Comparison of ENCODE assay signal across 8 cellular contexts in the genomic region with DNA sequence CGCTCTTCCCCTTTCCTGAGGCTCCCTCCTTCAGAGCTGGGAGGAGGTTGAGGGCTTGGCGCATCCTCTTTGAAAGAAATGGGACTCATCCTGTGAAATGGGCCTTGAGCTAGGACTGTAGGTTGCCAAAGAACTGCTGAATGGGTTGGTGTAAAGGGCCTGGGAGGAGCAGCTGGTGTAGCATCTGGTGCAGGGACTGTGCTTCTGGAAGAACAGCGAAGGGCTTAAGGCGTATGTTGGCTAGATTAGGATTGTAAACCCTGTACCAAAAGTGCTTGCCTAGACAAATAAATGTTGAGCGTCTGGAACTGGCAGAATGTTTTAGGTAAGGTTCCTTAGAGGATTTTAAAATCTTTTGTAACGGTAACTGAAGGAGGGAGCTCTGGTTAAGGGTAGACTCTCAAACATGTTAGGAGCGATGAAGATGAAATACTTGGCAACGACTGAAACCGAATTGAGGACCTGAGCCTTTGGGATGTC. TPM values are rescaled to one million over a fixed set of nuclear protein-coding genes. Genes with fewer than 3 reads are reported as not detected.
DNase-seq lines count a peak whose midpoint lies in the region; ATAC-seq and TF ChIP-seq lines count a peak whose summit lies in the region.

No MANE protein-coding gene starts in this region.

- H3K27ac ChIP-seq in KMS-11 = peak overlapping the region; percentile 97
- H3K27ac ChIP-seq in gastrocnemius medialis = peak overlapping the region; percentile 83 to 99 (median 97)

- ATAC-seq in GM21619 (IDR thresholded peaks at IDR 0.05; ENCODE audit: unreplicated experiment) (peak; percentile 27), left ventricle myocardium superior (peak; percentile 13), gastrocnemius medialis (peak; percentile 26 to 33)
- ATAC-seq in activated T-helper 17 cell treated with anti-CD3 and anti-CD28 coated beads, Interleukin-2, amount 50 U/mL, for 72 hours (replicated peaks) = peak; percentile 7

- H3K36me3 Mint-ChIP-seq in activated T-helper 17 cell treated with anti-CD3 and anti-CD28 coated beads, Interleukin-2, amount 50 U/mL, for 72 hours (ENCODE audit: low read depth) = peaks cover 54% of the 10 kb centered on the region

- peaks cover 4% of the 10 kb centered on the region for H3K9me3 Mint-ChIP-seq in activated T-helper 17 cell treated with anti-CD3 and anti-CD28 coated beads, Interleukin-2, amount 50 U/mL, for 72 hours

- H3K27ac Mint-ChIP-seq in activated T-helper 17 cell treated with anti-CD3 and anti-CD28 coated beads, Interleukin-2, amount 50 U/mL, for 72 hours = peak overlapping the region; percentile 99

- H3K4me2 ChIP-seq in KMS-11 = peak overlapping the region; percentile 94

- CTCF ChIA-PET in GM10248 (lab: Yijun Ruan, JAX) = interaction anchor here (0.5 to 4.1 kb wide), 14 partner anchors 9 to 100 kb away, joined by 3 to 18 read pairs (median 4); no protein-coding TSS in a partner anchor

- peaks cover 66% of the 10 kb centered on the region for H3K79me2 ChIP-seq in KMS-11 (ENCODE audit: insufficient read depth, low read depth)

- H3K4me3 ChIP-seq in KMS-11 (IDR thresholded peaks at IDR 0.05; ENCODE audit: insufficient read depth, low read depth, low read length) = peak overlapping the region; percentile 76
- H3K4me3 ChIP-seq in gastrocnemius medialis = peak overlapping the region; percentile 72 to 97 (median 93)

- H3K36me3 ChIP-seq in KMS-11 (ENCODE audit: insufficient read depth) (no peaks in the 10 kb centered on the region), gastrocnemius medialis (no peaks in the 10 kb centered on the region)

- H3K4me1 ChIP-seq in KMS-11 (ENCODE audit: low read depth, poor library complexity, severe bottlenecking) (peaks cover 23% of the 10 kb centered on the region), gastrocnemius medialis (peaks cover 42 to 45% of the 10 kb centered on the region in 2 donors)

- no peaks in the 10 kb centered on the region for H3K27me3 ChIP-seq in KMS-11 (ENCODE audit: insufficient read depth, low read depth)
- no peaks in the 10 kb centered on the region for H3K27me3 ChIP-seq in gastrocnemius medialis

- DNase-seq in GM10248 (ENCODE audit: extremely low spot score) = peak; percentile 23
- no peak for DNase-seq in left ventricle myocardium superior
- peak in 1 of 2 donors; percentile 31 for DNase-seq in gastrocnemius medialis
- DNase-seq in NCI-H2029 (lab: John Stamatoyannopoulos, UW) = no peak
- no peak for DNase-seq in stimulated activated CD4-positive, alpha-beta T cell treated with anti-CD3 and anti-CD28 coated beads, Interleukin-2, amount 100 ng/mL, for 24 hours

- peaks cover 36% of the 10 kb centered on the region for H3K4me1 Mint-ChIP-seq in activated T-helper 17 cell treated with anti-CD3 and anti-CD28 coated beads, Interleukin-2, amount 50 U/mL, for 72 hours

- intact Hi-C loops in left ventricle myocardium superior (cut with micrococcal nuclease) = no loop called here
- intact Hi-C loops in gastrocnemius medialis (cut with DNase I; ENCODE audit: low total_unique reads) = loop anchor here (2.0 kb wide), 1 partner anchor 28 kb away; no protein-coding TSS in a partner anchor

- in situ Hi-C loops in gastrocnemius medialis (cut with MboI; ENCODE audit: low sequenced_read_pairs in 4 of 4) = no loop called here

- POLR2A ChIA-PET in GM10248 (lab: Yijun Ruan, JAX) = interaction anchor here (0.6 to 1.5 kb wide), 4 partner anchors 11 to 92 kb away, joined by 3 to 4 read pairs (median 3); no protein-coding TSS in a partner anchor

- H3K4me3 Mint-ChIP-seq in activated T-helper 17 cell treated with anti-CD3 and anti-CD28 coated beads, Interleukin-2, amount 50 U/mL, for 72 hours = peak overlapping the region; percentile 99

- no peaks in the 10 kb centered on the region for H3K27me3 Mint-ChIP-seq in activated T-helper 17 cell treated with anti-CD3 and anti-CD28 coated beads, Interleukin-2, amount 50 U/mL, for 72 hours

- TF ChIP-seq CTCF in GM10248 (IDR thresholded peaks at IDR 0.05; ENCODE audit: control extremely low read depth, extremely low read depth, low read depth, missing control alignments) (no peak), KMS-11 (conservative IDR thresholded peaks at IDR 0.05; ENCODE audit: low read depth, low read length) (no peak), gastrocnemius medialis (IDR thresholded peaks at IDR 0.05 in 4 of 5, conservative IDR thresholded peaks at IDR 0.05 in 1 of 5) (no peak)

- H3K9me3 ChIP-seq in gastrocnemius medialis = no peaks in the 10 kb centered on the region

- H4K20me1 ChIP-seq in KMS-11 (ENCODE audit: insufficient read depth) = no peaks in the 10 kb centered on the region; the same call in 1 of the 2 replicates

- H3K9ac ChIP-seq in KMS-11 = peak overlapping the region; percentile 98

- TF ChIP-seq POLR2A in gastrocnemius medialis (IDR thresholded peaks at IDR 0.05) = no peak

- peak overlapping the region; percentile 66 for H2AFZ ChIP-seq in KMS-11 (ENCODE audit: low read depth)

RNA-seq across cellular contexts. Expression of a gene that starts 0.6 kb away (rescaled TPM):
- 10 to 100 TPM; 27.0 to 35.4 TPM for total RNA-seq in activated T-helper 17 cell treated with anti-CD3 and anti-CD28 coated beads, Interleukin-2, amount 50 U/mL, for 72 hours
- total RNA-seq in left ventricle myocardium superior = 22.8 TPM
- total RNA-seq in gastrocnemius medialis = 10 to 100 TPM; 28.6 to 52.0 (median 35.2) TPM

RNA-seq across cellular contexts. Expression of a gene that starts 27.4 kb away (rescaled TPM):
- 1 to 10 TPM; 1.6 to 3.5 TPM for total RNA-seq in activated T-helper 17 cell treated with anti-CD3 and anti-CD28 coated beads, Interleukin-2, amount 50 U/mL, for 72 hours
- 160 TPM for total RNA-seq in left ventricle myocardium superior
- 10 to 100 TPM; 16.5 to 73.4 (median 44.3) TPM for total RNA-seq in gastrocnemius medialis
